Comparison of ENCODE assay signal across 28 cellular contexts in genomic region chr5:170923910-170924620, GRCh38.
"Had no signal": no experiment of that assay in that cellular context is flagged by ENCODE, and none has a peak within 500 bp of the region (broad histone marks: within the 10 kb centered on the region; RNA-seq: fewer than 3 reads in every experiment).

No MANE protein-coding gene starts in this region.

- H3K9me3 ChIP-seq: adrenal gland, SJCRH30 had no signal

- H3K27me3 ChIP-seq: adrenal gland, SJCRH30 had no signal

- ATAC-seq: activated CD4-positive, alpha-beta T cell treated with anti-CD3 and anti-CD28 coated beads for 36 hours; activated CD4-positive, CD25-positive, alpha-beta regulatory T cell treated with anti-CD3 and anti-CD28 coated beads, Interleukin-2, amount 50 U/mL, for 24 hours; activated naive CD4-positive, alpha-beta T cell treated with anti-CD3 and anti-CD28 coated beads, Interleukin-2, amount 50 U/mL, for 72 hours; activated T-cell treated with anti-CD3 and anti-CD28 coated beads, Interleukin-2, amount 50 U/mL, for 4 hours; Panc1; WTC11 had no signal

- H3K36me3 ChIP-seq: adrenal gland had no signal

- H3K27ac ChIP-seq: adrenal gland, KMS-11, SJCRH30, SK-N-MC had no signal

- H3K9ac ChIP-seq: KMS-11 had no signal

- DNase-seq: activated CD4-positive, alpha-beta memory T cell treated with anti-CD3 and anti-CD28 coated beads for 36 hours; activated CD4-positive, alpha-beta T cell treated with anti-CD3 and anti-CD28 coated beads for 36 hours; activated CD4-positive, alpha-beta T cell treated with anti-CD3 and anti-CD28 coated beads, Interleukin-2, amount 10 ng/mL, durations not matched to agents 7 days and 5 days; activated CD8-positive, alpha-beta memory T cell treated with anti-CD3 and anti-CD28 coated beads, Interleukin-2, amount 50 U/mL, for 4 hours; activated gamma-delta T cell treated with Interleukin-2 at 50 U/mL for 16 hours; activated naive CD4-positive, alpha-beta T cell treated with anti-CD3 and anti-CD28 coated beads for 36 hours; activated T-cell treated with anti-CD3 and anti-CD28 coated beads for 4 hours; activated T-cell treated with anti-CD3 and anti-CD28 coated beads, Interleukin-2, amount 50 U/mL, for 4 hours; adrenal gland; anterior cingulate cortex; caudate nucleus; cerebellar nuclear complex; MV-4-11; NCI-H1092; NCI-H1436 treated with DMSO at 0.1 percent for 48 hours; NCI-H1694 treated with DMSO at 0.1 percent for 48 hours; NCI-H2029; NCI-H345; NCI-H524 treated with DMSO at 0.1 percent for 48 hours; SHP77; SJCRH30; T1000 had no signal

- H3K4me1 ChIP-seq: adrenal gland, SJCRH30 had no signal

- H3K4me3 ChIP-seq: adrenal gland, SJCRH30, SK-N-MC had no signal

- H3K4me2 ChIP-seq: KMS-11 had no signal
